10 cellular contexts compared by ENCODE assay signal in genomic region chr7:75058406-75058805, GRCh38.
"Had no signal": no experiment of that assay in that cellular context is flagged by ENCODE, and none has a peak within 500 bp of the region (broad histone marks: within the 10 kb centered on the region; RNA-seq: fewer than 3 reads in every experiment).

No MANE protein-coding gene starts in this region.

- DNase-seq: GM23248, H9, HCEC 1CT, HFFc6, KG1 had no signal

- ATAC-seq: HepG2 had no signal

- H3K4me3 ChIP-seq: GM23248 had no signal

- H3K4me3 Mint-ChIP-seq: H9, HFFc6, IgD-negative memory B cell had no signal

- FAIRE-seq: H1, H54, HepG2 had no signal

- H3K9me3 Mint-ChIP-seq: H9, HFFc6, IgD-negative memory B cell had no signal

- H3K9ac ChIP-seq: GM23248 had no signal

- H3K4me1 Mint-ChIP-seq: H9, IgD-negative memory B cell had no signal

- H3K27ac ChIP-seq: GM23248, HL-60 had no signal

- H3K27ac Mint-ChIP-seq: H9, HFFc6, IgD-negative memory B cell had no signal

- H2AFZ ChIP-seq: GM23248 had no signal

- H3K27me3 Mint-ChIP-seq: IgD-negative memory B cell had no signal
